21 cellular contexts compared by ENCODE assay signal in genomic region chr1:36137776-36138175, GRCh38. TPM values are rescaled to one million over a fixed set of nuclear protein-coding genes. Genes with fewer than 3 reads are reported as not detected.
A peak's percentile ranks its signal among the peaks of the same experiment; 100 is the strongest.
DNase-seq lines count a peak whose midpoint lies in the region; ATAC-seq, FAIRE-seq and TF ChIP-seq lines count a peak whose summit lies in the region.
"Had no signal": no experiment of that assay in that cellular context is flagged by ENCODE, and none has a peak within 500 bp of the region (broad histone marks: within the 10 kb centered on the region; RNA-seq: fewer than 3 reads in every experiment).

No MANE protein-coding gene starts in this region.

- no peak for DNase-seq in activated T-cell treated with anti-CD3 and anti-CD28 coated beads, Interleukin-2, amount 50 U/mL, for 72 hours
- DNase-seq in activated T-cell treated with anti-CD3 and anti-CD28 coated beads, Interleukin-2, amount 50 U/mL, for 4 hours = no peak
- DNase-seq in NCI-H446 treated with DMSO at 0.1 percent for 48 hours (lab: John Stamatoyannopoulos, UW) (peak; percentile 81), fibroblast of lung (ENCODE audit: low read depth in 2 of 2) (no peak), GM20000 (ENCODE audit: low spot score) (no peak), kidney (no peak)
- DNase-seq in effector memory CD4-positive, alpha-beta T cell = no peak
- DNase-seq in stimulated activated CD4-positive, alpha-beta T cell treated with anti-CD3 and anti-CD28 coated beads, Interleukin-2, amount 100 ng/mL, for 48 hours = no peak
- DNase-seq: ACHN; activated naive CD4-positive, alpha-beta T cell treated with Interleukin-2 at 50 U/mL for 16 hours; CD4-positive, alpha-beta T cell; heart right ventricle; NCI-H82; small intestine had no signal

- H3K36me3 ChIP-seq in fibroblast of lung (ENCODE audit: control insufficient read depth, insufficient read depth, low read length) (peaks cover 2% of the 10 kb centered on the region), kidney (ENCODE audit: control insufficient read depth in 1 of 2, insufficient read depth in 2 of 2, low read length in 2 of 2) (peaks cover 19 to 27% of the 10 kb centered on the region in 2 donors)
- H3K36me3 ChIP-seq in effector memory CD4-positive, alpha-beta T cell (ENCODE audit: control insufficient read depth, insufficient read depth, low read length) = peaks cover 33% of the 10 kb centered on the region

- H3K79me2 ChIP-seq in fibroblast of lung (ENCODE audit: control insufficient read depth, insufficient read depth, low read length) = peaks cover 24% of the 10 kb centered on the region

- peaks cover 36% of the 10 kb centered on the region for H3K4me1 Mint-ChIP-seq in activated T-cell treated with anti-CD3 and anti-CD28 coated beads, Interleukin-2, amount 50 U/mL, for 72 hours (ENCODE audit: low read depth)
- H3K4me1 Mint-ChIP-seq in activated T-cell treated with anti-CD3 and anti-CD28 coated beads, Interleukin-2, amount 50 U/mL, for 4 hours (ENCODE audit: low read depth) = peaks cover 24% of the 10 kb centered on the region

- peak overlapping the region; percentile 10 for H3K27ac Mint-ChIP-seq in activated T-cell treated with anti-CD3 and anti-CD28 coated beads, Interleukin-2, amount 50 U/mL, for 72 hours
- H3K27ac Mint-ChIP-seq: CD4-positive, alpha-beta T cell; dendritic cell treated with granulocyte-macrophage colony-stimulating factor and Interleukin-4, amounts not matched to agents 40 ng/mL and 50 ng/mL, for 4 days; stimulated activated memory B cell treated with anti-CD40 and anti-IgM and Interleukin-4, amounts not matched to agents 10 μg/mL and 1 μg/mL and 100 μg/mL, for 72 hours had no signal

- no peaks in the 10 kb centered on the region for H3K27me3 Mint-ChIP-seq in activated T-cell treated with anti-CD3 and anti-CD28 coated beads, Interleukin-2, amount 50 U/mL, for 72 hours (ENCODE audit: low read depth)
- no peaks in the 10 kb centered on the region for H3K27me3 Mint-ChIP-seq in activated T-cell treated with anti-CD3 and anti-CD28 coated beads, Interleukin-2, amount 50 U/mL, for 4 hours (ENCODE audit: low read depth)
- H3K27me3 Mint-ChIP-seq: CD4-positive, alpha-beta T cell; dendritic cell treated with granulocyte-macrophage colony-stimulating factor and Interleukin-4, amounts not matched to agents 40 ng/mL and 50 ng/mL, for 4 days; stimulated activated memory B cell treated with anti-CD40 and anti-IgM and Interleukin-4, amounts not matched to agents 10 μg/mL and 1 μg/mL and 100 μg/mL, for 72 hours had no signal

- H3K9me3 ChIP-seq in fibroblast of lung (ENCODE audit: control insufficient read depth, insufficient read depth, low read depth, low read length) (no peaks in the 10 kb centered on the region), kidney (ENCODE audit: control insufficient read depth in 1 of 2, low read length in 2 of 2) (no peaks in the 10 kb centered on the region)
- no peaks in the 10 kb centered on the region for H3K9me3 ChIP-seq in effector memory CD4-positive, alpha-beta T cell (ENCODE audit: control insufficient read depth, low read length)
- H3K9me3 ChIP-seq: heart right ventricle had no signal

- no peaks in the 10 kb centered on the region for H3K9me3 Mint-ChIP-seq in activated T-cell treated with anti-CD3 and anti-CD28 coated beads, Interleukin-2, amount 50 U/mL, for 72 hours
- H3K9me3 Mint-ChIP-seq in activated T-cell treated with anti-CD3 and anti-CD28 coated beads, Interleukin-2, amount 50 U/mL, for 4 hours = no peaks in the 10 kb centered on the region
- H3K9me3 Mint-ChIP-seq: CD4-positive, alpha-beta T cell; dendritic cell treated with granulocyte-macrophage colony-stimulating factor and Interleukin-4, amounts not matched to agents 40 ng/mL and 50 ng/mL, for 4 days; stimulated activated memory B cell treated with anti-CD40 and anti-IgM and Interleukin-4, amounts not matched to agents 10 μg/mL and 1 μg/mL and 100 μg/mL, for 72 hours had no signal

- H2AFZ ChIP-seq in fibroblast of lung (ENCODE audit: low read length) = no peak overlapping the region

- H3K27ac ChIP-seq in fibroblast of lung (ENCODE audit: insufficient read depth, low read length) (peak overlapping the region; percentile 14), kidney (ENCODE audit: low read depth in 2 of 2, low read length in 2 of 2) (no peak overlapping the region)
- no peak overlapping the region for H3K27ac ChIP-seq in effector memory CD4-positive, alpha-beta T cell (ENCODE audit: insufficient read depth, low read length, poor library complexity, severe bottlenecking)
- H3K27ac ChIP-seq: VCaP had no signal

- H3K4me3 ChIP-seq in fibroblast of lung (replicated peaks in 1 of 4; ENCODE audit: control extremely low read depth in 1 of 4, insufficient read depth in 1 of 4, low read depth in 3 of 4, low read length in 4 of 4) = no peak overlapping the region
- no peak overlapping the region for H3K4me3 ChIP-seq in effector memory CD4-positive, alpha-beta T cell (ENCODE audit: insufficient read depth, low read depth, low read length, poor library complexity, severe bottlenecking)
- H3K4me3 ChIP-seq in kidney (ENCODE audit: low read length in 2 of 2) = no peak overlapping the region
- H3K4me3 ChIP-seq: heart right ventricle had no signal

- ATAC-seq in activated T-cell treated with anti-CD3 and anti-CD28 coated beads, Interleukin-2, amount 50 U/mL, for 72 hours (replicated peaks in 1 of 2) = no peak
- ATAC-seq in activated T-cell treated with anti-CD3 and anti-CD28 coated beads, Interleukin-2, amount 50 U/mL, for 4 hours = no peak
- ATAC-seq: esophagus mucosa; heart right ventricle; stimulated activated memory B cell treated with anti-CD40 and anti-IgM and Interleukin-4, amounts not matched to agents 10 μg/mL and 1 μg/mL and 100 μg/mL, for 72 hours had no signal

- H4K20me1 ChIP-seq in fibroblast of lung (ENCODE audit: control insufficient read depth, extremely low read depth, insufficient read depth, low read length) = no peaks in the 10 kb centered on the region

- peaks cover 0 to 11% of the 10 kb centered on the region in 2 donors for H3K36me3 Mint-ChIP-seq in activated T-cell treated with anti-CD3 and anti-CD28 coated beads, Interleukin-2, amount 50 U/mL, for 72 hours (ENCODE audit: insufficient read depth in 2 of 2)
- peaks cover 15% of the 10 kb centered on the region for H3K36me3 Mint-ChIP-seq in activated T-cell treated with anti-CD3 and anti-CD28 coated beads, Interleukin-2, amount 50 U/mL, for 4 hours (ENCODE audit: insufficient read depth)

- H3K27me3 ChIP-seq in fibroblast of lung (ENCODE audit: control insufficient read depth, insufficient read depth, low read length) = no peaks in the 10 kb centered on the region
- no peaks in the 10 kb centered on the region for H3K27me3 ChIP-seq in effector memory CD4-positive, alpha-beta T cell (replicated peaks; ENCODE audit: control insufficient read depth, insufficient read depth, low read length, poor library complexity, severe bottlenecking)
- H3K27me3 ChIP-seq: heart right ventricle had no signal

- no peak for FAIRE-seq in kidney (lab: Jason Lieb, UNC)
- FAIRE-seq: RCC 7860, small intestine had no signal

- no peak for TF ChIP-seq CTCF in fibroblast of lung (conservative IDR thresholded peaks at IDR 0.05 in 1 of 2, IDR thresholded peaks at IDR 0.05 in 1 of 2; ENCODE audit: low read depth in 1 of 2, low read length in 2 of 2)
- TF ChIP-seq CTCF in GM20000 (IDR thresholded peaks at IDR 0.05; ENCODE audit: extremely low read depth, missing control alignments) = no peak
- no peak for TF ChIP-seq CTCF in kidney (IDR thresholded peaks at IDR 0.05; ENCODE audit: borderline replicate concordance, extremely low read depth, insufficient read depth)

- H3K4me1 ChIP-seq in fibroblast of lung (ENCODE audit: control insufficient read depth, extremely low read depth, insufficient read depth, low read length) (peaks cover 28% of the 10 kb centered on the region), kidney (ENCODE audit: control insufficient read depth in 1 of 2, insufficient read depth in 1 of 2, low read depth in 1 of 2, low read length in 2 of 2) (peaks cover 6% of the 10 kb centered on the region in 2 donors)
- H3K4me1 ChIP-seq in effector memory CD4-positive, alpha-beta T cell (ENCODE audit: control insufficient read depth, insufficient read depth, low read length, poor library complexity, severe bottlenecking) = no peaks in the 10 kb centered on the region

- intact Hi-C loops in kidney (cut with DNase I) = no loop called here

- no peak overlapping the region for H3K4me2 ChIP-seq in fibroblast of lung (ENCODE audit: extremely low read depth, insufficient read depth, low read length)

- no peak overlapping the region for H3K4me3 Mint-ChIP-seq in activated T-cell treated with anti-CD3 and anti-CD28 coated beads, Interleukin-2, amount 50 U/mL, for 72 hours
- H3K4me3 Mint-ChIP-seq in activated T-cell treated with anti-CD3 and anti-CD28 coated beads, Interleukin-2, amount 50 U/mL, for 4 hours = no peak overlapping the region
- H3K4me3 Mint-ChIP-seq: CD4-positive, alpha-beta T cell; dendritic cell treated with granulocyte-macrophage colony-stimulating factor and Interleukin-4, amounts not matched to agents 40 ng/mL and 50 ng/mL, for 4 days; stimulated activated memory B cell treated with anti-CD40 and anti-IgM and Interleukin-4, amounts not matched to agents 10 μg/mL and 1 μg/mL and 100 μg/mL, for 72 hours had no signal

- H3K9ac ChIP-seq in fibroblast of lung (ENCODE audit: insufficient read depth, low read length) (no peak overlapping the region), kidney (ENCODE audit: low read length in 2 of 2) (no peak overlapping the region)

RNA-seq across cellular contexts. Expression of gene TRAPPC3, which starts 11.5 kb away (rescaled TPM):
- total RNA-seq in activated T-cell treated with anti-CD3 and anti-CD28 coated beads, Interleukin-2, amount 50 U/mL, for 72 hours = 10 to 100 TPM; 46.2 to 56.2 TPM
- total RNA-seq in activated T-cell treated with anti-CD3 and anti-CD28 coated beads, Interleukin-2, amount 50 U/mL, for 4 hours = 10 to 100 TPM; 64.2 to 69.6 (median 65.9) TPM
- total RNA-seq in fibroblast of lung (70.6 and 88.5 TPM in 2 replicates), kidney (58.4 TPM)
- polyA plus RNA-seq in fibroblast of lung (102 and 105 TPM in 2 replicates), kidney (ENCODE audit: insufficient read depth, low read depth, low replicate concordance) (102 TPM)
- 90.0 and 102 TPM in 2 replicates for polyA plus RNA-seq in fibroblast of lung (2012)
- 12.7 and 13.7 TPM in 2 replicates for polyA minus RNA-seq in fibroblast of lung (ENCODE audit: low replicate concordance)

RNA-seq across cellular contexts. Expression of gene COL8A2, which starts 12.8 kb away (rescaled TPM):
- total RNA-seq in activated T-cell treated with anti-CD3 and anti-CD28 coated beads, Interleukin-2, amount 50 U/mL, for 72 hours = under 1 TPM; 0.07 to 0.09 TPM
- total RNA-seq in activated T-cell treated with anti-CD3 and anti-CD28 coated beads, Interleukin-2, amount 50 U/mL, for 4 hours = under 1 TPM; 0.08 to 0.43 (median 0.18) TPM
- total RNA-seq in fibroblast of lung = 18.5 and 31.0 TPM in 2 replicates
- 2.9 and 5.2 TPM in 2 replicates for polyA plus RNA-seq in fibroblast of lung
- polyA plus RNA-seq in fibroblast of lung (2012) = 3.1 and 5.8 TPM in 2 replicates
- 3.4 and 6.5 TPM in 2 replicates for polyA minus RNA-seq in fibroblast of lung (ENCODE audit: low replicate concordance)
- total RNA-seq in kidney = 6.4 TPM
- 0.90 TPM for polyA plus RNA-seq in kidney (ENCODE audit: insufficient read depth, low read depth, low replicate concordance)

RNA-seq across cellular contexts. Expression of gene MAP7D1, which starts 18.2 kb away (rescaled TPM):
- total RNA-seq in activated T-cell treated with anti-CD3 and anti-CD28 coated beads, Interleukin-2, amount 50 U/mL, for 72 hours = 100 to 1,000 TPM; 131 to 142 TPM
- 100 to 1,000 TPM; 162 to 182 (median 164) TPM for total RNA-seq in activated T-cell treated with anti-CD3 and anti-CD28 coated beads, Interleukin-2, amount 50 U/mL, for 4 hours
- 52.6 and 78.4 TPM in 2 replicates for total RNA-seq in fibroblast of lung
- polyA plus RNA-seq in fibroblast of lung = 70.6 and 91.2 TPM in 2 replicates
- polyA plus RNA-seq in fibroblast of lung (2012) = 113 and 136 TPM in 2 replicates
- 117 and 164 TPM in 2 replicates for polyA minus RNA-seq in fibroblast of lung (ENCODE audit: low replicate concordance)
- total RNA-seq in kidney = 78.7 TPM
- polyA plus RNA-seq in kidney (ENCODE audit: insufficient read depth, low read depth, low replicate concordance) = 47.5 TPM

RNA-seq across cellular contexts. Expression of gene ADPRS, which starts 49.1 kb away (rescaled TPM):
- total RNA-seq in activated T-cell treated with anti-CD3 and anti-CD28 coated beads, Interleukin-2, amount 50 U/mL, for 72 hours = 10 to 100 TPM; 23.2 to 28.9 TPM
- 10 to 100 TPM; 45.6 to 52.0 (median 47.4) TPM for total RNA-seq in activated T-cell treated with anti-CD3 and anti-CD28 coated beads, Interleukin-2, amount 50 U/mL, for 4 hours
- total RNA-seq in fibroblast of lung = 25.9 and 30.9 TPM in 2 replicates
- polyA plus RNA-seq in fibroblast of lung = 25.3 and 33.9 TPM in 2 replicates
- polyA plus RNA-seq in fibroblast of lung (2012) = 26.4 and 34.8 TPM in 2 replicates
- polyA minus RNA-seq in fibroblast of lung (ENCODE audit: low replicate concordance) = 31.6 and 33.3 TPM in 2 replicates
- 26.9 TPM for total RNA-seq in kidney
- polyA plus RNA-seq in kidney (ENCODE audit: insufficient read depth, low read depth, low replicate concordance) = 36.4 TPM

RNA-seq across cellular contexts. Expression of gene TEKT2, which starts 53.9 kb away (rescaled TPM):
- total RNA-seq in activated T-cell treated with anti-CD3 and anti-CD28 coated beads, Interleukin-2, amount 50 U/mL, for 72 hours = under 1 TPM; 0.17 to 0.37 TPM
- under 1 TPM in 2 of 3 donors, not detected in 1; 0.20 to 0.27 TPM for total RNA-seq in activated T-cell treated with anti-CD3 and anti-CD28 coated beads, Interleukin-2, amount 50 U/mL, for 4 hours
- total RNA-seq in fibroblast of lung = 0.26 and 0.50 TPM in 2 replicates
- polyA plus RNA-seq in fibroblast of lung = 0.06 and 0.09 TPM in 2 replicates
- 0.21 TPM in 1 of 2 replicates, not detected in the other for polyA plus RNA-seq in fibroblast of lung (2012)
- polyA minus RNA-seq in fibroblast of lung (ENCODE audit: low replicate concordance) = not detected in 2 replicates
- total RNA-seq in kidney = 5.7 TPM
- 2.4 TPM for polyA plus RNA-seq in kidney (ENCODE audit: insufficient read depth, low read depth, low replicate concordance)
- total RNA-seq: esophagus mucosa, H4, heart right ventricle, M059J had no signal
